34 cellular contexts compared by ENCODE assay signal in the genomic region with DNA sequence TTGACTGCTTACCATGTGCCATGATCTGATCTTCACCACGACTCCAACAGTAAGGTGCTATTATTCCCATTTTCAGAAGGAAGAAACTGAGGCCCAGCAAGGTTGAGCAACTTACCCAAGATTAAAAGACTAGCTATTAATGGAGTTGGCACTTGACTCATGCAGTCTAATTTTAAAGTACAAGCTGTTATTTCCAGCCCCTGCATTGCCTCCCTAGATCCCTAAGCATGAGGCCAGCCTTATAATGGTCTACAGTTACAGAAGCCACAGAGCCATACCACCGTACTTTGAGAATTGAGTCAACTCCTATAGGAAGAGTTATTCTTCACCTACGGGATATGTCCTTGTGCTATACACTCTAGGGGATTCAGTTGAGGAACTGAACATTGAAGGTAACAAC.
"Had no signal": no experiment of that assay in that cellular context is flagged by ENCODE, and none has a peak within 500 bp of the region (broad histone marks: within the 10 kb centered on the region; RNA-seq: fewer than 3 reads in every experiment).

No MANE protein-coding gene starts in this region.

- H3K9me3 ChIP-seq: MG63 had no signal

- H3K4me3 ChIP-seq: MG63 had no signal

- H3K27ac ChIP-seq: KMS-11 had no signal

- H3K27me3 ChIP-seq: MG63 had no signal

- H3K36me3 ChIP-seq: MG63 had no signal

- H3K9ac ChIP-seq: KMS-11 had no signal

- H3K4me2 ChIP-seq: KMS-11 had no signal

- DNase-seq: Karpas-422, Kasumi-1, MG63, MM.1S, MV-4-11, NCI-H1048, NCI-H1092, NCI-H1092 treated with DMSO at 0.1 percent for 48 hours, NCI-H1105, NCI-H1105 treated with DMSO at 0.1 percent for 48 hours, NCI-H1417, NCI-H1417 treated with DMSO at 0.1 percent for 48 hours, NCI-H1436, NCI-H1436 treated with DMSO at 0.1 percent for 48 hours, NCI-H146, NCI-H1694, NCI-H1694 treated with DMSO at 0.1 percent for 48 hours, NCI-H187, NCI-H187 treated with DMSO at 0.1 percent for 48 hours, NCI-H1930, NCI-H2029, NCI-H2029 treated with DMSO at 0.1 percent for 48 hours, NCI-H2081, NCI-H2081 treated with DMSO at 0.1 percent for 48 hours, NCI-H2107, NCI-H2171, NCI-H2171 treated with DMSO at 0.1 percent for 48 hours, NCI-H2227 treated with DMSO at 0.1 percent for 48 hours, NCI-H226, NCI-H345, NCI-H446, NCI-H446 treated with DMSO at 0.1 percent for 48 hours, NCI-H510A had no signal
